12 cellular contexts compared by ENCODE assay signal in genomic region chr2:231587744-231588143, GRCh38. TPM values are rescaled to one million over a fixed set of nuclear protein-coding genes. Genes with fewer than 3 reads are reported as not detected.
"Had no signal": no experiment of that assay in that cellular context is flagged by ENCODE, and none has a peak within 500 bp of the region (broad histone marks: within the 10 kb centered on the region; RNA-seq: fewer than 3 reads in every experiment).

No MANE protein-coding gene starts in this region.

RNA-seq across cellular contexts. Expression of gene TEX44, which starts 4.9 kb away (rescaled TPM):
- total RNA-seq: OCI-LY7, PC-3, PC-9, Peyer's patch, Right ventricle myocardium inferior, Right ventricle myocardium superior, RPMI7951, SJCRH30, SJSA1, SK-MEL-5, T-cell had no signal
- polyA plus RNA-seq: SK-N-SH had no signal

RNA-seq across cellular contexts. Expression of gene NMUR1, which starts 57.5 kb away (rescaled TPM):
- total RNA-seq: OCI-LY7, PC-3, PC-9, RPMI7951, SJCRH30 had no signal
- polyA plus RNA-seq: SK-N-SH had no signal
